18 cellular contexts compared by ENCODE assay signal in genomic region chr9:121949766-121950165, GRCh38.
DNase-seq lines count a peak whose midpoint lies in the region; ATAC-seq, FAIRE-seq and TF ChIP-seq lines count a peak whose summit lies in the region.
"Had no signal": no experiment of that assay in that cellular context is flagged by ENCODE, and none has a peak within 500 bp of the region (broad histone marks: within the 10 kb centered on the region; RNA-seq: fewer than 3 reads in every experiment).

No MANE protein-coding gene starts in this region.

- FAIRE-seq in keratinocyte (lab: Jason Lieb, UNC) = peak; percentile 71
- FAIRE-seq: A204.1 had no signal

- no peak overlapping the region for H3K4ac ChIP-seq in IMR-90 (ENCODE audit: low read depth, low read length)

- H3K79me2 ChIP-seq in keratinocyte (ENCODE audit: control insufficient read depth, insufficient read depth, low read length) (peaks cover 48% of the 10 kb centered on the region), smooth muscle cell (ENCODE audit: low read depth) (no peaks in the 10 kb centered on the region)

- no peak overlapping the region; the same call in 1 of the 2 replicates for H3K14ac ChIP-seq in IMR-90 (replicated peaks; ENCODE audit: low read depth, low read length)

- POLR2A ChIA-PET in IMR-90 (lab: Charles Lee; ENCODE audit: unreplicated experiment) = no interaction called here

- no peak for TF ChIP-seq CTCF in IMR-90 (conservative IDR thresholded peaks at IDR 0.05; ENCODE audit: low read depth, low read length)
- no peak for TF ChIP-seq CTCF in keratinocyte (optimal IDR thresholded peaks at IDR 0.05 in 1 of 3, IDR thresholded peaks at IDR 0.05 in 1 of 3, conservative IDR thresholded peaks at IDR 0.05 in 1 of 3; ENCODE audit: extremely low read depth in 1 of 3, insufficient read depth in 2 of 3, low read length in 3 of 3)
- TF ChIP-seq CTCF in smooth muscle cell (IDR thresholded peaks at IDR 0.05; ENCODE audit: borderline replicate concordance, insufficient read depth, poor library complexity, severe bottlenecking) = no peak

- no peak overlapping the region for H2BK20ac ChIP-seq in IMR-90 (ENCODE audit: low read depth, low read length)

- no peaks in the 10 kb centered on the region for H3K27me3 Mint-ChIP-seq in activated naive CD8-positive, alpha-beta T cell treated with anti-CD3 and anti-CD28 coated beads for 36 hours

- no peak for TF ChIP-seq RAD21 in IMR-90 (IDR thresholded peaks at IDR 0.05; ENCODE audit: low read length)

- H3K9me3 ChIP-seq in IMR-90 (ENCODE audit: control insufficient read depth, insufficient read depth, low read length) (no peaks in the 10 kb centered on the region), keratinocyte (ENCODE audit: control insufficient read depth, low read depth, low read length) (no peaks in the 10 kb centered on the region), smooth muscle cell (replicated peaks; ENCODE audit: low read depth) (no peaks in the 10 kb centered on the region)
- H3K9me3 ChIP-seq: BE2C had no signal

- no peak overlapping the region for H2BK5ac ChIP-seq in IMR-90 (ENCODE audit: low read depth, low read length, poor library complexity, severe bottlenecking)

- no peaks in the 10 kb centered on the region for H3K9me3 Mint-ChIP-seq in activated naive CD8-positive, alpha-beta T cell treated with anti-CD3 and anti-CD28 coated beads for 36 hours
- H3K9me3 Mint-ChIP-seq: CD8-positive, alpha-beta T cell; HFFc6; IgD-negative memory B cell had no signal

- H3K36me3 ChIP-seq in IMR-90 (ENCODE audit: control insufficient read depth, insufficient read depth, low read length) (no peaks in the 10 kb centered on the region), keratinocyte (ENCODE audit: control insufficient read depth in 2 of 2, extremely low read depth in 1 of 2, insufficient read depth in 2 of 2, low read length in 2 of 2) (peaks cover 4 to 33% of the 10 kb centered on the region in 2 experiments), smooth muscle cell (ENCODE audit: low read depth) (no peaks in the 10 kb centered on the region)
- H3K36me3 ChIP-seq: BE2C had no signal

- H3K4me2 ChIP-seq in IMR-90 (ENCODE audit: low read depth, low read length) (no peak overlapping the region), keratinocyte (ENCODE audit: control insufficient read depth, extremely low read depth, insufficient read depth, low read depth, low read length) (peak overlapping the region; percentile 33), smooth muscle cell (no peak overlapping the region)

- no peak overlapping the region for H3K4me3 Mint-ChIP-seq in activated naive CD8-positive, alpha-beta T cell treated with anti-CD3 and anti-CD28 coated beads for 36 hours
- H3K4me3 Mint-ChIP-seq: CD8-positive, alpha-beta T cell; HFFc6 had no signal

- H3K4me1 ChIP-seq in IMR-90 (ENCODE audit: control insufficient read depth, insufficient read depth, low read length) (peaks cover 15% of the 10 kb centered on the region), keratinocyte (ENCODE audit: control insufficient read depth, extremely low read depth, insufficient read depth, low read length) (peaks cover 57% of the 10 kb centered on the region), smooth muscle cell (ENCODE audit: low read depth) (peaks cover 7% of the 10 kb centered on the region)

- H3K23ac ChIP-seq in IMR-90 (ENCODE audit: low read depth, low read length) = peak overlapping the region; percentile 16; the same call in 1 of the 2 replicates

- intact Hi-C loops in IMR-90 (cut with micrococcal nuclease) = no loop called here

- H3F3A ChIP-seq in smooth muscle cell (ENCODE audit: low read depth) = no peaks in the 10 kb centered on the region

- H3K27ac ChIP-seq in IMR-90 (ENCODE audit: insufficient read depth, low read length) (no peak overlapping the region), keratinocyte (ENCODE audit: control insufficient read depth, insufficient read depth, low read length) (peak overlapping the region; percentile 34), smooth muscle cell (ENCODE audit: low read depth) (peak overlapping the region; percentile 27)
- H3K27ac ChIP-seq: HL-60 had no signal

- no peak overlapping the region for H4K91ac ChIP-seq in IMR-90 (ENCODE audit: insufficient read depth, low read depth, low read length)

- H2AFZ ChIP-seq in IMR-90 (replicated peaks; ENCODE audit: low read length, poor library complexity) = no peak overlapping the region
- no peak overlapping the region for H2AFZ ChIP-seq in keratinocyte (ENCODE audit: control insufficient read depth, low read length)
- no peak overlapping the region for H2AFZ ChIP-seq in smooth muscle cell (ENCODE audit: low read depth)

- no peaks in the 10 kb centered on the region for H4K20me1 ChIP-seq in IMR-90 (ENCODE audit: insufficient read depth, low read length)
- H4K20me1 ChIP-seq in keratinocyte (ENCODE audit: control insufficient read depth, extremely low read depth, insufficient read depth, low read length) = no peaks in the 10 kb centered on the region
- H4K20me1 ChIP-seq in smooth muscle cell (ENCODE audit: low read depth) = no peaks in the 10 kb centered on the region

- no peaks in the 10 kb centered on the region for H3K36me3 Mint-ChIP-seq in activated naive CD8-positive, alpha-beta T cell treated with anti-CD3 and anti-CD28 coated beads for 36 hours
- H3K36me3 Mint-ChIP-seq: CD8-positive, alpha-beta T cell had no signal

- H2BK120ac ChIP-seq in IMR-90 (ENCODE audit: low read depth, low read length) = no peak overlapping the region

- no peak overlapping the region for H4K8ac ChIP-seq in IMR-90 (ENCODE audit: low read depth in 2 of 2, low read length in 2 of 2)

- no peak overlapping the region for H2BK15ac ChIP-seq in IMR-90 (ENCODE audit: low read depth, low read length)

- no peak overlapping the region for H3K56ac ChIP-seq in IMR-90 (ENCODE audit: extremely low read depth, insufficient read depth, low read length)

- no peak for DNase-seq in IMR-90
- DNase-seq in RPMI7951 (ENCODE audit: low read depth) = peak; percentile 10
- DNase-seq in keratinocyte (ENCODE audit: low read depth, low spot score) = no peak
- DNase-seq in smooth muscle cell (lab: John Stamatoyannopoulos, UW; ENCODE audit: unreplicated experiment) = no peak
- no peak for DNase-seq in activated naive CD8-positive, alpha-beta T cell treated with anti-CD3 and anti-CD28 coated beads for 36 hours
- no peak for DNase-seq in NCI-H2196 treated with DMSO at 0.1 percent for 48 hours (lab: John Stamatoyannopoulos, UW; ENCODE audit: unreplicated experiment)
- DNase-seq in HUDEP-2 (lab: John Stamatoyannopoulos, UW; ENCODE audit: unreplicated experiment in 76 of 76) = no peak
- DNase-seq: BE2C; Calu3; CD8-positive, alpha-beta T cell; GF-D8; GOT3; H7; HFFc6 had no signal

- H2AK9ac ChIP-seq in IMR-90 (replicated peaks; ENCODE audit: low read depth, low read length, poor library complexity) = no peak overlapping the region

- H2AK5ac ChIP-seq in IMR-90 (ENCODE audit: low read depth, low read length) = peak overlapping the region; percentile 18; the same call in 1 of the 2 replicates

- 96% methylated on average over 4 of the region's 4 CpGs; no CpG with 5 or more reads in 1 of the 2 experiments for WGBS in IMR-90 (ENCODE audit: extremely low coverage in 2 of 2, insufficient read length in 1 of 2), 2 experiments
- 83% methylated on average over 4 of the region's 4 CpGs for WGBS in smooth muscle cell (ENCODE audit: low lambda C conversion rate)

- peaks cover under 1% of the 10 kb centered on the region for H3K4me1 Mint-ChIP-seq in activated naive CD8-positive, alpha-beta T cell treated with anti-CD3 and anti-CD28 coated beads for 36 hours

- no peak for ATAC-seq in IMR-90 (ENCODE audit: low read depth)
- ATAC-seq: CD8-positive, alpha-beta T cell; HCT116 had no signal

- no peak overlapping the region for H4K5ac ChIP-seq in IMR-90 (ENCODE audit: low read depth, low read length)

- TF ChIP-seq POLR2A in IMR-90 (IDR thresholded peaks at IDR 0.05; ENCODE audit: low read depth, low read length) = no peak

- H3K27ac Mint-ChIP-seq in activated naive CD8-positive, alpha-beta T cell treated with anti-CD3 and anti-CD28 coated beads for 36 hours = no peak overlapping the region
- H3K27ac Mint-ChIP-seq: CD8-positive, alpha-beta T cell; HFFc6 had no signal

- H3K27me3 ChIP-seq in IMR-90 (ENCODE audit: control insufficient read depth, insufficient read depth, low read length) (no peaks in the 10 kb centered on the region), keratinocyte (ENCODE audit: control insufficient read depth, extremely low read depth, insufficient read depth, low read length) (no peaks in the 10 kb centered on the region), smooth muscle cell (ENCODE audit: low read depth) (no peaks in the 10 kb centered on the region)
- H3K27me3 ChIP-seq: BE2C had no signal

- in situ Hi-C loops in IMR-90 (cut with MboI; ENCODE audit: low sequenced_read_pairs) = no loop called here

- H3K9ac ChIP-seq in IMR-90 (ENCODE audit: low read depth, low read length) (no peak overlapping the region), keratinocyte (ENCODE audit: control insufficient read depth, extremely low read depth, insufficient read depth, low read length) (no peak overlapping the region), smooth muscle cell (ENCODE audit: low read depth) (no peak overlapping the region)

- no TSS peak for BruUV-seq in IMR-90 (replicated peaks; lab: Mats Ljungman, UMichigan)

- peaks cover 16% of the 10 kb centered on the region for H3K9me1 ChIP-seq in IMR-90 (ENCODE audit: insufficient read depth, low read length)
- H3K9me1 ChIP-seq in keratinocyte (ENCODE audit: control insufficient read depth, extremely low read depth, insufficient read depth, low read length) = peaks cover 11% of the 10 kb centered on the region

- H3K18ac ChIP-seq in IMR-90 (ENCODE audit: low read depth, low read length) = no peak overlapping the region

- dilution Hi-C loops in IMR-90 (cut with HindIII; ENCODE audit: low sequenced_read_pairs, unreplicated experiment) = no loop called here
- dilution Hi-C loops in keratinocyte (cut with MboI; ENCODE audit: extremely low pct_ligation_motif_present, low sequenced_read_pairs) = no loop called here

- H3K79me1 ChIP-seq in IMR-90 (ENCODE audit: low read depth in 1 of 2, low read length in 2 of 2) = peaks cover 0 to 17% of the 10 kb centered on the region in 2 experiments; a peak in 1 of 4 replicates

- CTCF ChIA-PET in IMR-90 (lab: Yijun Ruan, JAX) = no interaction called here

- H3K4me3 ChIP-seq in IMR-90 (ENCODE audit: insufficient read depth, low read depth, low read length) = no peak overlapping the region
- H3K4me3 ChIP-seq in keratinocyte (ENCODE audit: control insufficient read depth in 2 of 3, extremely low read depth in 1 of 3, insufficient read depth in 2 of 3, low read depth in 1 of 3, low read length in 3 of 3) = peak overlapping the region in 1 of 3 experiments; percentile 21
- no peak overlapping the region for H3K4me3 ChIP-seq in smooth muscle cell

TF ChIP-seq in IMR-90, 13 proteins besides CTCF, POLR2A, EP300 and RAD21 (continues in another document):
- no peak for TF ChIP-seq SMC3 (IDR thresholded peaks at IDR 0.05; ENCODE audit: low read depth, low read length)
